24 cellular contexts compared by ENCODE assay signal in genomic region chr13:98182589-98182988, GRCh38. TPM values are rescaled to one million over a fixed set of nuclear protein-coding genes. Genes with fewer than 3 reads are reported as not detected.
"Had no signal": no experiment of that assay in that cellular context is flagged by ENCODE, and none has a peak within 500 bp of the region (broad histone marks: within the 10 kb centered on the region; RNA-seq: fewer than 3 reads in every experiment).

No MANE protein-coding gene starts in this region.

- H3K4me1 ChIP-seq: colonic mucosa, esophagus squamous epithelium, tibial nerve had no signal

- H3K27ac Mint-ChIP-seq: activated CD4-positive, alpha-beta memory T cell treated with anti-CD3 and anti-CD28 coated beads, Interleukin-2, amount 10 ng/mL, durations not matched to agents 7 days and 5 days; activated CD8-positive, alpha-beta memory T cell treated with anti-CD3 and anti-CD28 coated beads, Interleukin-2, amount 10 ng/mL, durations not matched to agents 7 days and 5 days; activated naive CD8-positive, alpha-beta T cell treated with anti-CD3 and anti-CD28 coated beads, Interleukin-2, amount 10 ng/mL, durations not matched to agents 7 days and 5 days; activated T-helper 17 cell treated with anti-CD3 and anti-CD28 coated beads, Interleukin-2, amount 50 U/mL, for 72 hours; brain; T-cell had no signal

- H3K36me3 Mint-ChIP-seq: activated CD8-positive, alpha-beta memory T cell treated with anti-CD3 and anti-CD28 coated beads, Interleukin-2, amount 10 ng/mL, durations not matched to agents 7 days and 5 days; activated naive CD8-positive, alpha-beta T cell treated with anti-CD3 and anti-CD28 coated beads, Interleukin-2, amount 10 ng/mL, durations not matched to agents 7 days and 5 days; naive thymus-derived CD8-positive, alpha-beta T cell; T-cell had no signal

- H3K4me3 ChIP-seq: colonic mucosa, esophagus squamous epithelium, hepatocyte, tibial nerve had no signal

- H3K27ac ChIP-seq: colonic mucosa, esophagus squamous epithelium, hepatocyte, neutrophil, tibial nerve had no signal

- H3K27me3 ChIP-seq: colonic mucosa, esophagus squamous epithelium, hepatocyte, neutrophil, tibial nerve had no signal

- H3K9me3 Mint-ChIP-seq: activated CD4-positive, alpha-beta memory T cell treated with anti-CD3 and anti-CD28 coated beads, Interleukin-2, amount 10 ng/mL, durations not matched to agents 7 days and 5 days; activated naive CD8-positive, alpha-beta T cell treated with anti-CD3 and anti-CD28 coated beads, Interleukin-2, amount 10 ng/mL, durations not matched to agents 7 days and 5 days; activated T-helper 17 cell treated with anti-CD3 and anti-CD28 coated beads, Interleukin-2, amount 50 U/mL, for 72 hours had no signal

- H3K4me1 Mint-ChIP-seq: activated CD4-positive, alpha-beta memory T cell treated with anti-CD3 and anti-CD28 coated beads, Interleukin-2, amount 10 ng/mL, durations not matched to agents 7 days and 5 days; activated CD8-positive, alpha-beta memory T cell treated with anti-CD3 and anti-CD28 coated beads, Interleukin-2, amount 10 ng/mL, durations not matched to agents 7 days and 5 days; activated naive CD8-positive, alpha-beta T cell treated with anti-CD3 and anti-CD28 coated beads, Interleukin-2, amount 10 ng/mL, durations not matched to agents 7 days and 5 days; activated T-helper 17 cell treated with anti-CD3 and anti-CD28 coated beads, Interleukin-2, amount 50 U/mL, for 72 hours; naive thymus-derived CD8-positive, alpha-beta T cell; T-cell had no signal

- H3K4me3 Mint-ChIP-seq: activated CD4-positive, alpha-beta memory T cell treated with anti-CD3 and anti-CD28 coated beads, Interleukin-2, amount 10 ng/mL, durations not matched to agents 7 days and 5 days; activated CD8-positive, alpha-beta memory T cell treated with anti-CD3 and anti-CD28 coated beads, Interleukin-2, amount 10 ng/mL, durations not matched to agents 7 days and 5 days; activated naive CD8-positive, alpha-beta T cell treated with anti-CD3 and anti-CD28 coated beads, Interleukin-2, amount 10 ng/mL, durations not matched to agents 7 days and 5 days; activated T-helper 17 cell treated with anti-CD3 and anti-CD28 coated beads, Interleukin-2, amount 50 U/mL, for 72 hours; brain; naive thymus-derived CD8-positive, alpha-beta T cell; T-cell had no signal

- H3K9me3 ChIP-seq: colonic mucosa, esophagus squamous epithelium, neutrophil had no signal

- ATAC-seq: activated CD8-positive, alpha-beta memory T cell treated with anti-CD3 and anti-CD28 coated beads, Interleukin-2, amount 10 ng/mL, durations not matched to agents 7 days and 5 days; activated T-helper 17 cell treated with anti-CD3 and anti-CD28 coated beads, Interleukin-2, amount 50 U/mL, for 72 hours; naive thymus-derived CD8-positive, alpha-beta T cell; SK-N-SH treated with all-trans-retinoic acid at 6 μM for 48 hours; T-cell had no signal

- DNase-seq: activated CD4-positive, alpha-beta memory T cell treated with anti-CD3 and anti-CD28 coated beads, Interleukin-2, amount 10 ng/mL, durations not matched to agents 7 days and 5 days; activated CD4-positive, alpha-beta T cell treated with anti-CD3 and anti-CD28 coated beads for 48 hours; activated CD4-positive, CD25-positive, alpha-beta regulatory T cell; activated CD8-positive, alpha-beta memory T cell treated with anti-CD3 and anti-CD28 coated beads, Interleukin-2, amount 10 ng/mL, durations not matched to agents 7 days and 5 days; activated naive CD4-positive, alpha-beta T cell treated with Interleukin-2 at 50 U/mL for 16 hours; activated naive CD8-positive, alpha-beta T cell treated with anti-CD3 and anti-CD28 coated beads, Interleukin-2, amount 10 ng/mL, durations not matched to agents 7 days and 5 days; amygdala; central memory CD4-positive, alpha-beta T cell; colonic mucosa; esophagus squamous epithelium; naive thymus-derived CD8-positive, alpha-beta T cell; stimulated activated CD4-positive, alpha-beta T cell treated with anti-CD3 and anti-CD28 coated beads, Interleukin-2, amount 100 ng/mL, for 24 hours; stimulated activated naive CD4-positive, alpha-beta T cell treated with Interleukin-2 at 50 U/mL for 16 hours; substantia nigra; T-cell had no signal

- H3K27me3 Mint-ChIP-seq: brain had no signal

- H3K36me3 ChIP-seq: colonic mucosa, esophagus squamous epithelium, neutrophil, tibial nerve had no signal

RNA-seq across cellular contexts. Expression of gene RNF113B, which starts 5.5 kb away (rescaled TPM):
- total RNA-seq: activated CD4-positive, alpha-beta memory T cell treated with anti-CD3 and anti-CD28 coated beads, Interleukin-2, amount 10 ng/mL, durations not matched to agents 7 days and 5 days; activated CD8-positive, alpha-beta memory T cell treated with anti-CD3 and anti-CD28 coated beads, Interleukin-2, amount 10 ng/mL, durations not matched to agents 7 days and 5 days; activated naive CD8-positive, alpha-beta T cell treated with anti-CD3 and anti-CD28 coated beads, Interleukin-2, amount 10 ng/mL, durations not matched to agents 7 days and 5 days; activated T-helper 17 cell treated with anti-CD3 and anti-CD28 coated beads, Interleukin-2, amount 50 U/mL, for 72 hours; colonic mucosa; esophagus squamous epithelium; glomerular endothelial cell; hepatocyte; mucosa of gallbladder; naive thymus-derived CD8-positive, alpha-beta T cell; skeletal muscle tissue; T-cell; tibial nerve had no signal
